1 cellular context compared by ENCODE assay signal in the genomic region with DNA sequence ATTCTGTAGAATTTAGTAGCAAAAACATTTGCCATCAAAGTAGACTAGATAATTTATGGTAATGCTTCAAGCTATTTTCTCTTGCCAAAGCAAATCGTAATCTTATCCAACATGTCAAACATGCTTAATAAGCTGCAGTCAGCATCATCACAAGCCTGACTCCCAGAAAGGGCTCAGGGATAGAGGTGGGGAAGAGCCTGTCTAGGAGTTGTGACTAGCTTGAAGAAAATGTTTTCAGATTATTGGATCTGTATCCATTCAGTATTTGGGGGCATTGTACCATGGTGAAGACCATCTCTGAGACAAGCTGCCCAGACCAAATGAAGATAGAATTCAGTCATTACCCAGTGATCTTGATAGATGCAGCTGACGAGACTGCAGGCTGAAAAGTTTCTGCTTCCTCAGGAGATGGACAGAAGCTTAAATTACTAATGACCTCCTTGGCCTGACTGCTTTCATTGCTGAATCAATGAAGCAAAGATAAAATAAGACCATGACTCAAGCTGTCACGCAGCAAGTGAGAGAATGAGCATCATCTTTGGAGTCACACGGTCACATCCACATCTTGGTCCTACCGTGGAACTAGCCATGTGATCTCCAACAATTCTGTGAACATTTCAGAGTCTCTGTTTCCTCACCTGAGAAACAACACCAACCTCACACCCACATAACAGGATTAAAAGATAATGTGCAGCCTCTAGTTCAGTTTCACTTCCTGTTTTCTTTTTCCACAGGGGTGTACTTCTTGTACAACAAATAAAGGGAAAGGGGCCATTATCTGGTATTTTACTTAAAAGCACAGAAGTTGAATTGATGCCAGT.
TF ChIP-seq lines count a peak whose summit lies in the region.

No MANE protein-coding gene starts in this region.

TF ChIP-seq in GM12878, 131 proteins besides CTCF, POLR2A, EP300 and RAD21 (continued from another document):
- peak; percentile 52; the same call in 1 of the 2 replicates for TF ChIP-seq RB1 (IDR thresholded peaks at IDR 0.05; ENCODE audit: borderline replicate concordance)
- peak; percentile 99 for TF ChIP-seq DPF2 (IDR thresholded peaks at IDR 0.05)
- TF ChIP-seq EED (IDR thresholded peaks at IDR 0.05; ENCODE audit: low read depth), result peak; percentile 77
- peak; percentile 14 for TF ChIP-seq SP1 (IDR thresholded peaks at IDR 0.05; ENCODE audit: low read depth, low read length)
- no peak for TF ChIP-seq ASH2L (IDR thresholded peaks at IDR 0.05; ENCODE audit: borderline replicate concordance, low read depth)
- TF ChIP-seq, protein P1, sequence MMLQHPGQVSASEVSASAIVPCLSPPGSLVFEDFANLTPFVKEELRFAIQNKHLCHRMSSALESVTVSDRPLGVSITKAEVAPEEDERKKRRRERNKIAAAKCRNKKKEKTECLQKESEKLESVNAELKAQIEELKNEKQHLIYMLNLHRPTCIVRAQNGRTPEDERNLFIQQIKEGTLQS (IDR thresholded peaks at IDR 0.05; ENCODE audit: borderline replicate concordance, extremely low read depth, low read depth, low read length), result no peak
- TF ChIP-seq NFIC (IDR thresholded peaks at IDR 0.05; ENCODE audit: low read depth, low read length), result peak; percentile 82
- TF ChIP-seq SUPT20H (IDR thresholded peaks at IDR 0.05; ENCODE audit: borderline replicate concordance, control insufficient read depth, low read depth, low read length), result no peak
- peak; percentile 60 for TF ChIP-seq POU2F2 (IDR thresholded peaks at IDR 0.05; ENCODE audit: borderline replicate concordance, low read depth, low read length)
- TF ChIP-seq MTA3 (IDR thresholded peaks at IDR 0.05; ENCODE audit: borderline replicate concordance, low read length), result peak; percentile 61
- TF ChIP-seq NBN (IDR thresholded peaks at IDR 0.05), result peak; percentile 92; the same call in 1 of the 2 replicates
- no peak for TF ChIP-seq FOS (IDR thresholded peaks at IDR 0.05; ENCODE audit: borderline replicate concordance, extremely low read depth, insufficient read length)
- TF ChIP-seq TCF7 (IDR thresholded peaks at IDR 0.05; ENCODE audit: borderline replicate concordance), result no peak
- TF ChIP-seq NRF1 (conservative IDR thresholded peaks at IDR 0.05; ENCODE audit: low read depth, low read length), result no peak
- TF ChIP-seq IKZF1 (conservative IDR thresholded peaks at IDR 0.05), result peak; percentile 94
- no peak for TF ChIP-seq YBX1 (IDR thresholded peaks at IDR 0.05)
- TF ChIP-seq LARP7 (IDR thresholded peaks at IDR 0.05), result no peak
- TF ChIP-seq CREM (IDR thresholded peaks at IDR 0.05; ENCODE audit: low read depth), result peak; percentile 66; the same call in 1 of the 2 replicates
- TF ChIP-seq STAT3 (IDR thresholded peaks at IDR 0.05; ENCODE audit: low read depth, low read length), result no peak
- TF ChIP-seq NKRF (conservative IDR thresholded peaks at IDR 0.05), result peak; percentile 53; the same call in 1 of the 2 replicates
- TF ChIP-seq NFYA (IDR thresholded peaks at IDR 0.05; ENCODE audit: borderline replicate concordance, low read depth, low read length), result no peak
- no peak for TF ChIP-seq KAT2A (conservative IDR thresholded peaks at IDR 0.05; ENCODE audit: control insufficient read depth, low read depth, low read length)
- TF ChIP-seq PML (IDR thresholded peaks at IDR 0.05; ENCODE audit: low read length), result peak; percentile 58; the same call in 1 of the 2 replicates
- TF ChIP-seq GATAD2B (conservative IDR thresholded peaks at IDR 0.05; ENCODE audit: low read depth), result peak; percentile 61; the same call in 1 of the 2 replicates
- no peak for TF ChIP-seq NR2C1 (IDR thresholded peaks at IDR 0.05)
- peak; percentile 63 for TF ChIP-seq HDGF (IDR thresholded peaks at IDR 0.05)
- TF ChIP-seq, protein P2, sequence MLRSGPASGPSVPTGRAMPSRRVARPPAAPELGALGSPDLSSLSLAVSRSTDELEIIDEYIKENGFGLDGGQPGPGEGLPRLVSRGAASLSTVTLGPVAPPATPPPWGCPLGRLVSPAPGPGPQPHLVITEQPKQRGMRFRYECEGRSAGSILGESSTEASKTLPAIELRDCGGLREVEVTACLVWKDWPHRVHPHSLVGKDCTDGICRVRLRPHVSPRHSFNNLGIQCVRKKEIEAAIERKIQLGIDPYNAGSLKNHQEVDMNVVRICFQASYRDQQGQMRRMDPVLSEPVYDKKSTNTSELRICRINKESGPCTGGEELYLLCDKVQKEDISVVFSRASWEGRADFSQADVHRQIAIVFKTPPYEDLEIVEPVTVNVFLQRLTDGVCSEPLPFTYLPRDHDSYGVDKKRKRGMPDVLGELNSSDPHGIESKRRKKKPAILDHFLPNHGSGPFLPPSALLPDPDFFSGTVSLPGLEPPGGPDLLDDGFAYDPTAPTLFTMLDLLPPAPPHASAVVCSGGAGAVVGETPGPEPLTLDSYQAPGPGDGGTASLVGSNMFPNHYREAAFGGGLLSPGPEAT (IDR thresholded peaks at IDR 0.05; ENCODE audit: low read depth), result peak; percentile 90; the same call in 1 of the 2 replicates
- no peak for TF ChIP-seq GABPA (IDR thresholded peaks at IDR 0.05; ENCODE audit: low read depth)
- peak; percentile 81 for TF ChIP-seq NR2F1 (conservative IDR thresholded peaks at IDR 0.05)
- TF ChIP-seq, protein P3, sequence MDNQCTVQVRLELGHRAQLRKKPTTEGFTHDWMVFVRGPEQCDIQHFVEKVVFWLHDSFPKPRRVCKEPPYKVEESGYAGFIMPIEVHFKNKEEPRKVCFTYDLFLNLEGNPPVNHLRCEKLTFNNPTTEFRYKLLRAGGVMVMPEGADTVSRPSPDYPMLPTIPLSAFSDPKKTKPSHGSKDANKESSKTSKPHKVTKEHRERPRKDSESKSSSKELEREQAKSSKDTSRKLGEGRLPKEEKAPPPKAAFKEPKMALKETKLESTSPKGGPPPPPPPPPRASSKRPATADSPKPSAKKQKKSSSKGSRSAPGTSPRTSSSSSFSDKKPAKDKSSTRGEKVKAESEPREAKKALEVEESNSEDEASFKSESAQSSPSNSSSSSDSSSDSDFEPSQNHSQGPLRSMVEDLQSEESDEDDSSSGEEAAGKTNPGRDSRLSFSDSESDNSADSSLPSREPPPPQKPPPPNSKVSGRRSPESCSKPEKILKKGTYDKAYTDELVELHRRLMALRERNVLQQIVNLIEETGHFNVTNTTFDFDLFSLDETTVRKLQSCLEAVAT (IDR thresholded peaks at IDR 0.05), result peak; percentile 60; the same call in 1 of the 2 replicates
- no peak for TF ChIP-seq SIX5 (IDR thresholded peaks at IDR 0.05; ENCODE audit: low read depth, low read length, severe bottlenecking)
- TF ChIP-seq TCF12 (IDR thresholded peaks at IDR 0.05; ENCODE audit: low read depth, low read length), result peak; percentile 77
- peak in 1 of 2 experiments; percentile 85; a peak in 2 of 3 replicates for TF ChIP-seq EGR1 (IDR thresholded peaks at IDR 0.05; ENCODE audit: borderline replicate concordance in 1 of 2, low read depth in 2 of 2, low read length in 2 of 2)
- TF ChIP-seq BACH1 (IDR thresholded peaks at IDR 0.05; ENCODE audit: borderline replicate concordance), result peak; percentile 88; the same call in 1 of the 2 replicates
- peak; percentile 59; the same call in 1 of the 2 replicates for TF ChIP-seq MXI1 (IDR thresholded peaks at IDR 0.05; ENCODE audit: low read depth, low read length)
- TF ChIP-seq WRNIP1 (IDR thresholded peaks at IDR 0.05; ENCODE audit: borderline replicate concordance, low read depth, low read length), result no peak
- peak; percentile 93 for TF ChIP-seq MTA2 (IDR thresholded peaks at IDR 0.05; ENCODE audit: low read depth)
- 0 out of 2 replicates have a peak, but pooled peaks have one; percentile 41 for TF ChIP-seq YY1 (IDR thresholded peaks at IDR 0.05; ENCODE audit: low read depth, low read length)
- no peak for TF ChIP-seq TBL1XR1 (IDR thresholded peaks at IDR 0.05; ENCODE audit: low read depth, low read length)
- TF ChIP-seq E2F8 (IDR thresholded peaks at IDR 0.05; ENCODE audit: low read depth, partially characterized antibody), result no peak
- TF ChIP-seq SMAD5 (IDR thresholded peaks at IDR 0.05; ENCODE audit: low read depth), result no peak
- TF ChIP-seq ETV6 (conservative IDR thresholded peaks at IDR 0.05 in 1 of 2, IDR thresholded peaks at IDR 0.05 in 1 of 2; ENCODE audit: borderline replicate concordance in 1 of 2, low read depth in 1 of 2), result peak in 1 of 2 experiments; percentile 83; a peak in 1 of 4 replicates
- TF ChIP-seq ZNF274 (IDR thresholded peaks at IDR 0.05; ENCODE audit: insufficient read depth, insufficient read length), result no peak
